ENCODE assay signal across 5 cellular contexts in genomic region chr14:52575858-52576257, GRCh38. TPM values are rescaled to one million over a fixed set of nuclear protein-coding genes. Genes with fewer than 3 reads are reported as not detected.
"Had no signal": no experiment of that assay in that cellular context is flagged by ENCODE, and none has a peak within 500 bp of the region (broad histone marks: within the 10 kb centered on the region; RNA-seq: fewer than 3 reads in every experiment).

No MANE protein-coding gene starts in this region.

- H3K4me3 ChIP-seq: GM23338 had no signal

- H3K4me2 ChIP-seq: GM23338 had no signal

- ATAC-seq: GM23338 had no signal

- H2AFZ ChIP-seq: GM23338 had no signal

- DNase-seq: H9, HCEC 1CT, KBM-7 had no signal

RNA-seq across cellular contexts. Expression of gene GPR137C, which starts 23.2 kb away (rescaled TPM):
- polyA plus RNA-seq: IgD-negative memory B cell had no signal
